1 cellular context compared by ENCODE assay signal in genomic region chr6:5261545-5262109, GRCh38.
TF ChIP-seq lines count a peak whose summit lies in the region.

No MANE protein-coding gene starts in this region.

TF ChIP-seq in K562, 482 proteins besides CTCF, POLR2A, EP300 and RAD21 (continued from another document and continues in another):
- TF ChIP-seq RREB1 (CRISPR knock-in tag; IDR thresholded peaks at IDR 0.05), result no peak
- TF ChIP-seq ZNF239 (CRISPR knock-in tag; IDR thresholded peaks at IDR 0.05), result 0 out of 2 replicates have a peak, but pooled peaks have one; percentile 2
- 0 out of 2 replicates have a peak, but pooled peaks have one; percentile 54 for TF ChIP-seq RNF219 (CRISPR knock-in tag; IDR thresholded peaks at IDR 0.05)
- TF ChIP-seq NCOR1 (IDR thresholded peaks at IDR 0.05), result no peak
- no peak for TF ChIP-seq SRSF7 (optimal IDR thresholded peaks at IDR 0.05; ENCODE audit: low read depth, low read length)
- no peak for TF ChIP-seq KDM2B (CRISPR knock-in tag; IDR thresholded peaks at IDR 0.05)
- peak; percentile 83 for TF ChIP-seq NFRKB (IDR thresholded peaks at IDR 0.05; ENCODE audit: low read depth)
- peak; percentile 58 for TF ChIP-seq PHF8 (IDR thresholded peaks at IDR 0.05; ENCODE audit: borderline replicate concordance, low read length)
- TF ChIP-seq ZBTB11 (CRISPR knock-in tag; IDR thresholded peaks at IDR 0.05), result no peak
- TF ChIP-seq CC2D1A (IDR thresholded peaks at IDR 0.05), result no peak
- TF ChIP-seq ZNF668 (CRISPR knock-in tag; IDR thresholded peaks at IDR 0.05), result no peak
- TF ChIP-seq PTRF (tag; IDR thresholded peaks at IDR 0.05), result no peak
- TF ChIP-seq ELF1 (tag; IDR thresholded peaks at IDR 0.05), result no peak; the same call in 1 of the 2 replicates
- TF ChIP-seq DIDO1 (tag; IDR thresholded peaks at IDR 0.05; ENCODE audit: low read depth), result peak; percentile 97
- peak; percentile 63; the same call in 1 of the 2 replicates for TF ChIP-seq ETV5 (CRISPR knock-in tag; IDR thresholded peaks at IDR 0.05; ENCODE audit: low read depth)
- no peak for TF ChIP-seq ZNF644 (tag; IDR thresholded peaks at IDR 0.05; ENCODE audit: low read depth)
- TF ChIP-seq BRD9 (IDR thresholded peaks at IDR 0.05; ENCODE audit: low read depth, partially characterized antibody), result no peak
- no peak for TF ChIP-seq NFIC (IDR thresholded peaks at IDR 0.05)
- TF ChIP-seq IFI16 (CRISPR knock-in tag; IDR thresholded peaks at IDR 0.05), result no peak
- 0 out of 2 replicates have a peak, but pooled peaks have one; percentile 38 for TF ChIP-seq ZNF232 (CRISPR knock-in tag; IDR thresholded peaks at IDR 0.05)
- no peak for TF ChIP-seq MTA1 (IDR thresholded peaks at IDR 0.05; ENCODE audit: borderline replicate concordance)
- no peak for TF ChIP-seq DMBX1 (CRISPR knock-in tag; IDR thresholded peaks at IDR 0.05; ENCODE audit: borderline replicate concordance)
- no peak for TF ChIP-seq MEF2D (tag; conservative IDR thresholded peaks at IDR 0.05; ENCODE audit: low read depth)
- TF ChIP-seq KLF10 (CRISPR knock-in tag; IDR thresholded peaks at IDR 0.05), result no peak
- no peak for TF ChIP-seq E2F6 (IDR thresholded peaks at IDR 0.05; ENCODE audit: borderline replicate concordance in 1 of 2, extremely low read depth in 1 of 2, insufficient read depth in 1 of 2, insufficient read length in 1 of 2, low read depth in 1 of 2, low read length in 1 of 2, poor library complexity in 1 of 2, severe bottlenecking in 1 of 2)
- TF ChIP-seq THRAP3 (IDR thresholded peaks at IDR 0.05; ENCODE audit: borderline replicate concordance), result no peak
- no peak for TF ChIP-seq PREB (CRISPR knock-in tag; IDR thresholded peaks at IDR 0.05)
- TF ChIP-seq HLTF (IDR thresholded peaks at IDR 0.05), result no peak
- TF ChIP-seq SIN3B (IDR thresholded peaks at IDR 0.05; ENCODE audit: low read depth), result peak; percentile 97
- no peak for TF ChIP-seq RBM14 (IDR thresholded peaks at IDR 0.05; ENCODE audit: borderline replicate concordance, insufficient read depth, low read depth, low read length)
- TF ChIP-seq ZNF12 (CRISPR knock-in tag; IDR thresholded peaks at IDR 0.05), result peak; percentile 54; the same call in 1 of the 2 replicates
- no peak for TF ChIP-seq HOMEZ (CRISPR knock-in tag; IDR thresholded peaks at IDR 0.05)
- no peak for TF ChIP-seq ZNF3 (CRISPR knock-in tag; IDR thresholded peaks at IDR 0.05)
- TF ChIP-seq ASH1L (IDR thresholded peaks at IDR 0.05; ENCODE audit: borderline replicate concordance, low read depth, partially characterized antibody), result no peak
- no peak for TF ChIP-seq E2F4 (CRISPR knock-in tag; IDR thresholded peaks at IDR 0.05; ENCODE audit: low read depth)
- TF ChIP-seq RUNX1 (IDR thresholded peaks at IDR 0.05; ENCODE audit: low read depth), result no peak
- TF ChIP-seq ZNF740 (CRISPR knock-in tag; IDR thresholded peaks at IDR 0.05), result no peak
- no peak for TF ChIP-seq ZNF740 (tag; IDR thresholded peaks at IDR 0.05)
